Comparison of ENCODE assay signal across 27 cellular contexts in the genomic region with DNA sequence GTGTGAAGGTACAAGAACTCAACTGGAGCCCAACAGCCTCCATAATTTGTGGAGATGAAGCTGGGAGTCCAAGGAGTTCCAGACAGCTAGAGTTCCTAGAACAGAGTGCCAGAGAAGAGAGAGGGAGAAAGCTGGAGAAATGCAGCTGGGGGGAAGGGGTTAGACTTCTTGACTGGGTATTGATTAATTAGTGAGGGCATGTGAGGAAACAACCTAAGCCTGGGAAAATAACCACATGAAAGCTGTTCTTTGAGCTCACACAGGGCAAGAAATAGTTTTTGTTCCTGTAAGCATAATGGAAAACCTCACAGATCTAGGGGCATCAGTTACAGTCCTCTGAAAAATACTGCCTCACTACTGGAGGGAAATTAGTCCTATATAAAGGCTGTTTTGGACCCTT.
"Had no signal": no experiment of that assay in that cellular context is flagged by ENCODE, and none has a peak within 500 bp of the region (broad histone marks: within the 10 kb centered on the region; RNA-seq: fewer than 3 reads in every experiment).

No MANE protein-coding gene starts in this region.

- H3K4me1 ChIP-seq: esophagus squamous epithelium, heart right ventricle, left lung, right lobe of liver, tibial nerve, upper lobe of left lung had no signal

- H3K9me3 Mint-ChIP-seq: nephron had no signal

- H3K9me3 ChIP-seq: esophagus squamous epithelium, heart right ventricle, right lobe of liver, thoracic aorta, tibial nerve, upper lobe of left lung had no signal

- H3K27me3 ChIP-seq: esophagus squamous epithelium, heart right ventricle, left lung, right lobe of liver, tibial nerve, upper lobe of left lung had no signal

- H3K4me3 Mint-ChIP-seq: effector memory CD8-positive, alpha-beta T cell; mesothelial cell of epicardium; naive thymus-derived CD4-positive, alpha-beta T cell; nephron; stimulated activated naive B cell treated with anti-CD40 and anti-IgM and Interleukin-4, amounts not matched to agents 10 μg/mL and 1 μg/mL and 100 μg/mL, for 72 hours; stimulated activated naive CD8-positive, alpha-beta T cell treated with anti-CD3 and anti-CD28 coated beads, Interleukin-15, Interleukin-2, amounts not matched to agents 100 ng/mL and 50 ng/mL, for 24 hours had no signal

- H3K4me3 ChIP-seq: coronary artery, esophagus squamous epithelium, heart right ventricle, left lung, right lobe of liver, thoracic aorta, tibial nerve, upper lobe of left lung had no signal

- FAIRE-seq: islet of Langerhans, small intestine, urothelium cell line had no signal

- H3K36me3 Mint-ChIP-seq: mesothelial cell of epicardium; naive thymus-derived CD4-positive, alpha-beta T cell; stimulated activated naive B cell treated with anti-CD40 and anti-IgM and Interleukin-4, amounts not matched to agents 10 μg/mL and 1 μg/mL and 100 μg/mL, for 72 hours had no signal

- DNase-seq: effector memory CD8-positive, alpha-beta T cell; erythroblast; esophagus squamous epithelium; foreskin melanocyte; glutamatergic neuron; heart right ventricle; hippocampal formation; left cardiac atrium; left lung; mesenchymal stem cell; naive thymus-derived CD4-positive, alpha-beta T cell; nucleus accumbens; posterior cingulate gyrus; right lobe of liver; small intestine; stimulated activated CD4-positive, alpha-beta T cell treated with anti-CD3 and anti-CD28 coated beads, Interleukin-15, amount 100 ng/mL, for 24 hours; stimulated activated CD4-positive, alpha-beta T cell treated with anti-CD3 and anti-CD28 coated beads, Interleukin-2, amount 100 ng/mL, for 48 hours; stimulated activated naive B cell treated with anti-CD40 and anti-IgM and Interleukin-4, amounts not matched to agents 10 μg/mL and 1 μg/mL and 100 μg/mL, for 72 hours; upper lobe of left lung had no signal

- H3K27ac ChIP-seq: coronary artery, esophagus squamous epithelium, heart right ventricle, left lung, right lobe of liver, thoracic aorta, tibial nerve, upper lobe of left lung had no signal

- H3K36me3 ChIP-seq: esophagus squamous epithelium, heart right ventricle, left lung, right lobe of liver, thoracic aorta, tibial nerve, upper lobe of left lung had no signal

- ATAC-seq: effector memory CD8-positive, alpha-beta T cell; heart right ventricle; left cardiac atrium; left lung; naive thymus-derived CD4-positive, alpha-beta T cell; right lobe of liver; stimulated activated naive B cell treated with anti-CD40 and anti-IgM and Interleukin-4, amounts not matched to agents 10 μg/mL and 1 μg/mL and 100 μg/mL, for 72 hours had no signal

- H3K27me3 Mint-ChIP-seq: effector memory CD8-positive, alpha-beta T cell; naive thymus-derived CD4-positive, alpha-beta T cell; stimulated activated naive B cell treated with anti-CD40 and anti-IgM and Interleukin-4, amounts not matched to agents 10 μg/mL and 1 μg/mL and 100 μg/mL, for 72 hours; stimulated activated naive CD8-positive, alpha-beta T cell treated with anti-CD3 and anti-CD28 coated beads, Interleukin-15, Interleukin-2, amounts not matched to agents 100 ng/mL and 50 ng/mL, for 24 hours had no signal

- H3K4me1 Mint-ChIP-seq: mesothelial cell of epicardium; naive thymus-derived CD4-positive, alpha-beta T cell; nephron; stimulated activated naive B cell treated with anti-CD40 and anti-IgM and Interleukin-4, amounts not matched to agents 10 μg/mL and 1 μg/mL and 100 μg/mL, for 72 hours had no signal

- H3K27ac Mint-ChIP-seq: effector memory CD8-positive, alpha-beta T cell; mesothelial cell of epicardium; naive thymus-derived CD4-positive, alpha-beta T cell; stimulated activated naive B cell treated with anti-CD40 and anti-IgM and Interleukin-4, amounts not matched to agents 10 μg/mL and 1 μg/mL and 100 μg/mL, for 72 hours; stimulated activated naive CD8-positive, alpha-beta T cell treated with anti-CD3 and anti-CD28 coated beads, Interleukin-15, Interleukin-2, amounts not matched to agents 100 ng/mL and 50 ng/mL, for 24 hours had no signal
